In the genomic region with DNA sequence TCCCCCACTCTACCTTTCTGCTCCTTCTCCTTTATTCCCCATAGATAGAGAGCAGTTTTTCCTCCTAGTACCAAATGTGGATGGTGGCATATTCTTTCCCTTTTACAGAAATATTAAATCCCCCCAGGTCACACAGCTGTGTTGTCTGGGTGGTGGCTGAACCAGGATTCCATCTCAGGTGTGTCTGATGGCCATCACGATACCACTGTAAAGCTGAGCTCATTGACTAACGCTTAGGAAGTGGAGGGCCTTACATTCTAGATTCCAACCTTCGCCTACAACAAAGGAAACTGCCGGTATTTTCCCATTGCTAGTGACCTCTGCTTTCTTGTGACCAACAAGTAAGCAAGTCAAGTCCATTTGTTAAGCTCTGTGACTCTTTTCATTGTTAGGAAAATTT, we compare ENCODE assay signal across 22 cellular contexts.
DNase-seq lines count a peak whose midpoint lies in the region; ATAC-seq and TF ChIP-seq lines count a peak whose summit lies in the region.
"Had no signal": no experiment of that assay in that cellular context is flagged by ENCODE, and none has a peak within 500 bp of the region (broad histone marks: within the 10 kb centered on the region; RNA-seq: fewer than 3 reads in every experiment).

No MANE protein-coding gene starts in this region.

- H3K4me2 ChIP-seq in GM23338: no peak overlapping the region
- H3K4me2 ChIP-seq in osteoblast (ENCODE audit: insufficient read depth, low read length): no peak overlapping the region
- H3K4me2 ChIP-seq: BLaER1 had no signal

- no peak for ATAC-seq in GM23338
- ATAC-seq in left colon: peak; percentile 38
- ATAC-seq: GM12878 had no signal

- no peak for DNase-seq in GM23338 (ENCODE audit: low spot score)
- DNase-seq in left colon: no peak
- DNase-seq in osteoblast (ENCODE audit: insufficient read length, low spot score, missing footprints): peak; percentile 38
- no peak for DNase-seq in type B pancreatic cell (ENCODE audit: extremely low spot score, unreplicated experiment)
- DNase-seq in activated CD4-positive, alpha-beta T cell treated with anti-CD3 and anti-CD28 coated beads for 4 hours: no peak
- DNase-seq in effector memory CD4-positive, alpha-beta T cell: no peak
- DNase-seq in ovary: no peak
- DNase-seq in central memory CD4-positive, alpha-beta T cell: no peak
- DNase-seq: CD4-positive, CD25-positive, alpha-beta regulatory T cell; CD8-positive, alpha-beta memory T cell; DMS 273 treated with DMSO at 0.1 percent for 48 hours; DMS79; EL; GDM1; GOT3; HFFc6 had no signal

- no peak for TF ChIP-seq EP300 in ovary (IDR thresholded peaks at IDR 0.05)

- no peaks in the 10 kb centered on the region for H4K20me1 ChIP-seq in GM23338 (replicated peaks; ENCODE audit: insufficient read depth)
- H4K20me1 ChIP-seq in osteoblast (ENCODE audit: insufficient read depth, low read length): no peaks in the 10 kb centered on the region
- H4K20me1 ChIP-seq: BLaER1 had no signal

- no peak overlapping the region for H3K4me3 ChIP-seq in GM23338
- H3K4me3 ChIP-seq in osteoblast (ENCODE audit: insufficient read depth, low read length): no peak overlapping the region
- no peak overlapping the region for H3K4me3 ChIP-seq in effector memory CD4-positive, alpha-beta T cell (ENCODE audit: insufficient read depth, low read depth, low read length, poor library complexity, severe bottlenecking)
- H3K4me3 ChIP-seq in ovary: no peak overlapping the region
- H3K4me3 ChIP-seq: BLaER1, GM12878, HAP-1 had no signal

- no peaks in the 10 kb centered on the region for H3K4me1 ChIP-seq in GM23338 (ENCODE audit: insufficient read depth)
- H3K4me1 ChIP-seq in osteoblast (ENCODE audit: insufficient read depth, low read length): no peaks in the 10 kb centered on the region
- no peaks in the 10 kb centered on the region for H3K4me1 ChIP-seq in effector memory CD4-positive, alpha-beta T cell (ENCODE audit: control insufficient read depth, insufficient read depth, low read length, poor library complexity, severe bottlenecking)
- no peaks in the 10 kb centered on the region for H3K4me1 ChIP-seq in ovary (ENCODE audit: insufficient read depth)
- H3K4me1 ChIP-seq: HAP-1 had no signal

- no peaks in the 10 kb centered on the region for H3K9me3 ChIP-seq in osteoblast (ENCODE audit: low read depth, low read length)
- H3K9me3 ChIP-seq in effector memory CD4-positive, alpha-beta T cell (ENCODE audit: control insufficient read depth, low read length): no peaks in the 10 kb centered on the region
- H3K9me3 ChIP-seq in ovary: no peaks in the 10 kb centered on the region
- H3K9me3 ChIP-seq: BLaER1, HAP-1 had no signal

- intact Hi-C loops in left colon (cut with DNase I, micrococcal nuclease): no loop called here
- intact Hi-C loops in ovary (cut with DNase I): no loop called here

- H3K27ac ChIP-seq in GM23338 (ENCODE audit: low read depth): no peak overlapping the region
- H3K27ac ChIP-seq in osteoblast (ENCODE audit: low read depth, low read length): no peak overlapping the region
- H3K27ac ChIP-seq in effector memory CD4-positive, alpha-beta T cell (ENCODE audit: insufficient read depth, low read length, poor library complexity, severe bottlenecking): no peak overlapping the region
- no peak overlapping the region for H3K27ac ChIP-seq in ovary
- H3K27ac ChIP-seq: 22Rv1, BLaER1, C4-2B had no signal

- peaks cover 6% of the 10 kb centered on the region; the same call in 1 of the 2 replicates for H3K9me2 ChIP-seq in GM23338 (ENCODE audit: insufficient read depth)

- no peaks in the 10 kb centered on the region for H3K36me3 Mint-ChIP-seq in GM23338 (ENCODE audit: low read depth)
- H3K36me3 Mint-ChIP-seq in type B pancreatic cell: no peaks in the 10 kb centered on the region
- H3K36me3 Mint-ChIP-seq: CD4-positive, CD25-positive, alpha-beta regulatory T cell; CD8-positive, alpha-beta memory T cell had no signal

- 90 to 97% (median 96%) methylated on average over 4 of the region's 4 CpGs for WGBS in ovary, 3 donors

- TF ChIP-seq POLR2A in ovary (IDR thresholded peaks at IDR 0.05): no peak

- H3K9me3 Mint-ChIP-seq in GM23338 (no peaks in the 10 kb centered on the region), type B pancreatic cell (no peaks in the 10 kb centered on the region)

- H3K4me3 Mint-ChIP-seq in GM23338: no peak overlapping the region
- H3K4me3 Mint-ChIP-seq in type B pancreatic cell: no peak overlapping the region
- H3K4me3 Mint-ChIP-seq: B cell; CD4-positive, CD25-positive, alpha-beta regulatory T cell; CD8-positive, alpha-beta memory T cell; HFFc6 had no signal

- H3K27me3 Mint-ChIP-seq in GM23338 (ENCODE audit: insufficient read depth, low read depth, poor library complexity): peaks cover 6% of the 10 kb centered on the region
- H3K27me3 Mint-ChIP-seq in type B pancreatic cell: peaks cover 16% of the 10 kb centered on the region
- H3K27me3 Mint-ChIP-seq: CD4-positive, CD25-positive, alpha-beta regulatory T cell; CD8-positive, alpha-beta memory T cell had no signal

- H3F3A ChIP-seq in GM23338 (replicated peaks; ENCODE audit: low read depth): no peaks in the 10 kb centered on the region

- 0 out of 2 replicates have a peak overlapping the region, but pooled peaks have one; percentile 32 for H2AFZ ChIP-seq in GM23338
- no peak overlapping the region for H2AFZ ChIP-seq in osteoblast (ENCODE audit: low read length)

- TF ChIP-seq CTCF in GM23338 (conservative IDR thresholded peaks at IDR 0.05; ENCODE audit: low read depth in 2 of 2): no peak
- no peak for TF ChIP-seq CTCF in osteoblast (IDR thresholded peaks at IDR 0.05; ENCODE audit: extremely low read depth, low read depth, low read length)
- no peak for TF ChIP-seq CTCF in type B pancreatic cell (conservative IDR thresholded peaks at IDR 0.05)
- no peak for TF ChIP-seq CTCF in ovary (IDR thresholded peaks at IDR 0.05)

- H3K27me3 ChIP-seq in GM23338 (ENCODE audit: insufficient read depth): no peaks in the 10 kb centered on the region
- peaks cover 7% of the 10 kb centered on the region for H3K27me3 ChIP-seq in osteoblast (ENCODE audit: insufficient read depth, low read length)
- no peaks in the 10 kb centered on the region for H3K27me3 ChIP-seq in effector memory CD4-positive, alpha-beta T cell (replicated peaks; ENCODE audit: control insufficient read depth, insufficient read depth, low read length, poor library complexity, severe bottlenecking)
- H3K27me3 ChIP-seq in ovary: no peaks in the 10 kb centered on the region
- H3K27me3 ChIP-seq: BLaER1 had no signal

- 0 out of 3 replicates have a peak, but pooled peaks cover 3% of the 10 kb centered on the region for H3K4me1 Mint-ChIP-seq in GM23338
- H3K4me1 Mint-ChIP-seq in type B pancreatic cell (ENCODE audit: unreplicated experiment): peaks cover 19% of the 10 kb centered on the region
- H3K4me1 Mint-ChIP-seq: B cell; CD4-positive, CD25-positive, alpha-beta regulatory T cell; CD8-positive, alpha-beta memory T cell had no signal

- H3K36me3 ChIP-seq in GM23338 (ENCODE audit: insufficient read depth) (no peaks in the 10 kb centered on the region), osteoblast (ENCODE audit: insufficient read depth, low read length) (no peaks in the 10 kb centered on the region), ovary (no peaks in the 10 kb centered on the region)
- H3K36me3 ChIP-seq in effector memory CD4-positive, alpha-beta T cell (ENCODE audit: control insufficient read depth, insufficient read depth, low read length): no peaks in the 10 kb centered on the region
- H3K36me3 ChIP-seq: BLaER1, HAP-1 had no signal

- H3K79me2 ChIP-seq in GM23338 (replicated peaks; ENCODE audit: insufficient read depth) (no peaks in the 10 kb centered on the region), osteoblast (ENCODE audit: insufficient read depth, low read length) (no peaks in the 10 kb centered on the region)

- H3K27ac Mint-ChIP-seq in GM23338 (no peak overlapping the region), type B pancreatic cell (peak overlapping the region; percentile 65)
- H3K27ac Mint-ChIP-seq: B cell; CD4-positive, CD25-positive, alpha-beta regulatory T cell; CD8-positive, alpha-beta memory T cell; HFFc6 had no signal

TF ChIP-seq in GM23338, 12 proteins besides CTCF, POLR2A, EP300 and RAD21 (continues in another document):
- TF ChIP-seq JUNB (IDR thresholded peaks at IDR 0.05; ENCODE audit: unreplicated experiment) (no peak), EZH2phosphoT487 (IDR thresholded peaks at IDR 0.05; ENCODE audit: unreplicated experiment) (no peak)
- TF ChIP-seq, protein P1, sequence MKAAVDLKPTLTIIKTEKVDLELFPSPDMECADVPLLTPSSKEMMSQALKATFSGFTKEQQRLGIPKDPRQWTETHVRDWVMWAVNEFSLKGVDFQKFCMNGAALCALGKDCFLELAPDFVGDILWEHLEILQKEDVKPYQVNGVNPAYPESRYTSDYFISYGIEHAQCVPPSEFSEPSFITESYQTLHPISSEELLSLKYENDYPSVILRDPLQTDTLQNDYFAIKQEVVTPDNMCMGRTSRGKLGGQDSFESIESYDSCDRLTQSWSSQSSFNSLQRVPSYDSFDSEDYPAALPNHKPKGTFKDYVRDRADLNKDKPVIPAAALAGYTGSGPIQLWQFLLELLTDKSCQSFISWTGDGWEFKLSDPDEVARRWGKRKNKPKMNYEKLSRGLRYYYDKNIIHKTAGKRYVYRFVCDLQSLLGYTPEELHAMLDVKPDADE (IDR thresholded peaks at IDR 0.05): no peak
